In the genomic region with DNA sequence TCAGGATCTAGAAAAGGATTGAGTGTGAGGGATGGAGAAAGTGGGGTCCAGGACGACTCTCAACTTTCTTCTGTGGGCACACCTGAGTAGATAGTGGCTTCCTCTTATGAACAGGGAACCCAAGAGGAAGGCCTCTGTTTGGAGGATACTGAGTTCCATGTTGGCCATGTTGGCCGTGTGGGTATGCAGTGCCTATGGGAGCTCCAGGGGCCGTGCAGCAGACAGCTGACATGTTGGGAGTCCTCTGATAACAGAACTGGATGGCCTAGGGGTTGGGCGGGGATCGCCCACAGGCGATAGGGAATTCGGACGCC, we compare ENCODE assay signal across 8 cellular contexts. TPM values are rescaled to one million over a fixed set of nuclear protein-coding genes. Genes with fewer than 3 reads are reported as not detected.
DNase-seq lines count a peak whose midpoint lies in the region; FAIRE-seq and TF ChIP-seq lines count a peak whose summit lies in the region.

No MANE protein-coding gene starts in this region.

- peaks cover 11 to 26% of the 10 kb centered on the region in 2 experiments for H3K36me3 ChIP-seq in keratinocyte (ENCODE audit: control insufficient read depth in 2 of 2, extremely low read depth in 1 of 2, insufficient read depth in 2 of 2, low read length in 2 of 2)

- no peaks in the 10 kb centered on the region for H3K9me3 ChIP-seq in keratinocyte (ENCODE audit: control insufficient read depth, low read depth, low read length)

- dilution Hi-C loops in keratinocyte (cut with MboI; ENCODE audit: extremely low pct_ligation_motif_present, low sequenced_read_pairs), result no loop called here

- H3K9ac ChIP-seq in keratinocyte (ENCODE audit: control insufficient read depth, extremely low read depth, insufficient read depth, low read length), result peak overlapping the region; percentile 80

- H3K27me3 ChIP-seq in keratinocyte (ENCODE audit: control insufficient read depth, extremely low read depth, insufficient read depth, low read length), result no peaks in the 10 kb centered on the region

- peak overlapping the region; percentile 87 for H2AFZ ChIP-seq in keratinocyte (ENCODE audit: control insufficient read depth, low read length)

- H3K27ac Mint-ChIP-seq in activated T-helper 2 cell treated with anti-CD3 and anti-CD28 coated beads, Interferon-gamma antibody, Interleukin-2, Interleukin-4, amounts not matched to agents 10 μg/mL and 5 μg/mL and 100 μg/mL, durations not matched to agents 14 hours and 24 hours and 36 hours, result peak overlapping the region; percentile 93

- H3K4me3 ChIP-seq in HFF-Myc (replicated peaks; ENCODE audit: low read depth, low read length) (peak overlapping the region; percentile 60), keratinocyte (ENCODE audit: control insufficient read depth in 2 of 3, extremely low read depth in 1 of 3, insufficient read depth in 2 of 3, low read depth in 1 of 3, low read length in 3 of 3) (peak overlapping the region; percentile 58 to 84 (median 80))

- peak overlapping the region; percentile 86 for H3K4me3 Mint-ChIP-seq in activated T-helper 2 cell treated with anti-CD3 and anti-CD28 coated beads, Interferon-gamma antibody, Interleukin-2, Interleukin-4, amounts not matched to agents 10 μg/mL and 5 μg/mL and 100 μg/mL, durations not matched to agents 14 hours and 24 hours and 36 hours (ENCODE audit: low read depth)

- H3K79me2 ChIP-seq in keratinocyte (ENCODE audit: control insufficient read depth, insufficient read depth, low read length), result peaks cover 17% of the 10 kb centered on the region

- no peak for DNase-seq in HFF-Myc (ENCODE audit: extremely low read depth, low read depth)
- DNase-seq in activated T-helper 2 cell treated with anti-CD3 and anti-CD28 coated beads, Interferon-gamma antibody, Interleukin-2, Interleukin-4, amounts not matched to agents 10 μg/mL and 5 μg/mL and 100 μg/mL, durations not matched to agents 14 hours and 24 hours and 36 hours (ENCODE audit: low spot score), result no peak
- no peak for DNase-seq in keratinocyte (ENCODE audit: low read depth, low spot score)
- DNase-seq in medulla oblongata (ENCODE audit: extremely low spot score), result no peak
- DNase-seq in ecto neural progenitor cell (ENCODE audit: low spot score), result no peak
- no peak for DNase-seq in NCI-H2196 treated with DMSO at 0.1 percent for 48 hours (lab: John Stamatoyannopoulos, UW; ENCODE audit: unreplicated experiment)

- H3K27ac ChIP-seq in C4-2B (peak overlapping the region; percentile 90), keratinocyte (ENCODE audit: control insufficient read depth, insufficient read depth, low read length) (peak overlapping the region; percentile 77), temporal lobe (ENCODE audit: low read depth, low read length) (peak overlapping the region; percentile 93)

- H3K9me3 Mint-ChIP-seq in activated T-helper 2 cell treated with anti-CD3 and anti-CD28 coated beads, Interferon-gamma antibody, Interleukin-2, Interleukin-4, amounts not matched to agents 10 μg/mL and 5 μg/mL and 100 μg/mL, durations not matched to agents 14 hours and 24 hours and 36 hours, result no peaks in the 10 kb centered on the region

- no peaks in the 10 kb centered on the region for H3K27me3 Mint-ChIP-seq in activated T-helper 2 cell treated with anti-CD3 and anti-CD28 coated beads, Interferon-gamma antibody, Interleukin-2, Interleukin-4, amounts not matched to agents 10 μg/mL and 5 μg/mL and 100 μg/mL, durations not matched to agents 14 hours and 24 hours and 36 hours (ENCODE audit: low read depth)

- intact Hi-C loops in activated T-helper 2 cell treated with anti-CD3 and anti-CD28 coated beads, Interferon-gamma antibody, Interleukin-2, Interleukin-4, amounts not matched to agents 10 μg/mL and 5 μg/mL and 100 μg/mL, durations not matched to agents 14 hours and 24 hours and 36 hours (cut with micrococcal nuclease), result no loop called here

- peaks cover 38% of the 10 kb centered on the region for H3K36me3 Mint-ChIP-seq in activated T-helper 2 cell treated with anti-CD3 and anti-CD28 coated beads, Interferon-gamma antibody, Interleukin-2, Interleukin-4, amounts not matched to agents 10 μg/mL and 5 μg/mL and 100 μg/mL, durations not matched to agents 14 hours and 24 hours and 36 hours (ENCODE audit: low read depth)

- peaks cover 35% of the 10 kb centered on the region for H3K4me1 Mint-ChIP-seq in activated T-helper 2 cell treated with anti-CD3 and anti-CD28 coated beads, Interferon-gamma antibody, Interleukin-2, Interleukin-4, amounts not matched to agents 10 μg/mL and 5 μg/mL and 100 μg/mL, durations not matched to agents 14 hours and 24 hours and 36 hours (ENCODE audit: low read depth)

- H3K4me1 ChIP-seq in keratinocyte (ENCODE audit: control insufficient read depth, extremely low read depth, insufficient read depth, low read length), result peaks cover 25% of the 10 kb centered on the region

- peaks cover 1% of the 10 kb centered on the region for H4K20me1 ChIP-seq in keratinocyte (ENCODE audit: control insufficient read depth, extremely low read depth, insufficient read depth, low read length)

- peak overlapping the region; percentile 79 for H3K4me2 ChIP-seq in keratinocyte (ENCODE audit: control insufficient read depth, extremely low read depth, insufficient read depth, low read depth, low read length)

- no peaks in the 10 kb centered on the region for H3K9me1 ChIP-seq in keratinocyte (ENCODE audit: control insufficient read depth, extremely low read depth, insufficient read depth, low read length)

- TF ChIP-seq CTCF in C4-2B (conservative IDR thresholded peaks at IDR 0.05) (no peak), HFF-Myc (IDR thresholded peaks at IDR 0.05; ENCODE audit: low read depth, low read length, missing control alignments) (no peak), keratinocyte (optimal IDR thresholded peaks at IDR 0.05 in 1 of 3, IDR thresholded peaks at IDR 0.05 in 1 of 3, conservative IDR thresholded peaks at IDR 0.05 in 1 of 3; ENCODE audit: extremely low read depth in 1 of 3, insufficient read depth in 2 of 3, low read length in 3 of 3) (no peak)

- FAIRE-seq in keratinocyte (lab: Jason Lieb, UNC), result no peak

RNA-seq across cellular contexts. Expression of a gene that starts 43.0 kb away (rescaled TPM):
- total RNA-seq in activated T-helper 2 cell treated with anti-CD3 and anti-CD28 coated beads, Interferon-gamma antibody, Interleukin-2, Interleukin-4, amounts not matched to agents 10 μg/mL and 5 μg/mL and 100 μg/mL, durations not matched to agents 14 hours and 24 hours and 36 hours, result 6.3 and 6.7 TPM in 2 replicates
- 5.6 to 11.4 TPM (median 10.6 TPM) in 3 replicates for polyA plus RNA-seq in keratinocyte
- polyA plus RNA-seq in keratinocyte (2011; ENCODE audit: low read depth), result 0.87 TPM
- 6.2 and 10.6 TPM in 2 replicates for polyA plus RNA-seq in keratinocyte (2011; cell fraction: cytosol; rRNA removed)
- polyA plus RNA-seq in keratinocyte (2011; cell fraction: nucleus; rRNA removed), result 5.6 and 9.3 TPM in 2 replicates
- 6.7 and 10.8 TPM in 2 replicates for polyA plus RNA-seq in keratinocyte (2012; ENCODE audit: low replicate concordance)
- polyA minus RNA-seq in keratinocyte, result 9.3 to 15.1 TPM (median 10.0 TPM) in 3 replicates
- polyA minus RNA-seq in keratinocyte (2011; cell fraction: cytosol; rRNA and poly(A)+ RNA removed), result 19.2 TPM
- 4.6 and 6.6 TPM in 2 replicates for polyA minus RNA-seq in keratinocyte (2011; cell fraction: nucleus; rRNA and poly(A)+ RNA removed)
- 2.0 TPM for total RNA-seq in temporal lobe

RNA-seq across cellular contexts. Expression of a gene that starts 43.2 kb away (rescaled TPM):
- total RNA-seq in activated T-helper 2 cell treated with anti-CD3 and anti-CD28 coated beads, Interferon-gamma antibody, Interleukin-2, Interleukin-4, amounts not matched to agents 10 μg/mL and 5 μg/mL and 100 μg/mL, durations not matched to agents 14 hours and 24 hours and 36 hours, result 139 and 157 TPM in 2 replicates
- polyA plus RNA-seq in keratinocyte, result 0.19 to 1.5 TPM (median 0.22 TPM) in 3 replicates
- polyA plus RNA-seq in keratinocyte (2011; ENCODE audit: low read depth), result 0.56 TPM
- polyA plus RNA-seq in keratinocyte (2011; cell fraction: cytosol; rRNA removed), result 0.18 and 0.19 TPM in 2 replicates
- polyA plus RNA-seq in keratinocyte (2011; cell fraction: nucleus; rRNA removed), result 5.0 and 9.1 TPM in 2 replicates
- polyA plus RNA-seq in keratinocyte (2012; ENCODE audit: low replicate concordance), result 0.28 and 0.33 TPM in 2 replicates
- polyA minus RNA-seq in keratinocyte, result not detected in 3 replicates
- polyA minus RNA-seq in keratinocyte (2011; cell fraction: cytosol; rRNA and poly(A)+ RNA removed), result not detected
- 0.85 TPM in 1 of 2 replicates, not detected in the other for polyA minus RNA-seq in keratinocyte (2011; cell fraction: nucleus; rRNA and poly(A)+ RNA removed)
- 3.2 TPM for total RNA-seq in temporal lobe

Comparison
In these comparisons a context has a peak if more than half of its experiments do, and no peak if none do; other contexts are left out.
1. RNA of a gene that starts 43.2 kb away (total RNA-seq): 139 to 157 TPM in activated T-helper 2 cell treated with anti-CD3 and anti-CD28 coated beads, Interferon-gamma antibody, Interleukin-2, Interleukin-4, amounts not matched to agents 10 μg/mL and 5 μg/mL and 100 μg/mL, durations not matched to agents 14 hours and 24 hours and 36 hours; 3.2 TPM in temporal lobe (single experiment); every median in the first group is over 10 times any median in the second.
2. Peak in every context shown above with its lines, with median percentiles within 50 percentile points of each other: H3K27ac ChIP-seq.